ENCODE assay signal across 6 cellular contexts in the genomic region with DNA sequence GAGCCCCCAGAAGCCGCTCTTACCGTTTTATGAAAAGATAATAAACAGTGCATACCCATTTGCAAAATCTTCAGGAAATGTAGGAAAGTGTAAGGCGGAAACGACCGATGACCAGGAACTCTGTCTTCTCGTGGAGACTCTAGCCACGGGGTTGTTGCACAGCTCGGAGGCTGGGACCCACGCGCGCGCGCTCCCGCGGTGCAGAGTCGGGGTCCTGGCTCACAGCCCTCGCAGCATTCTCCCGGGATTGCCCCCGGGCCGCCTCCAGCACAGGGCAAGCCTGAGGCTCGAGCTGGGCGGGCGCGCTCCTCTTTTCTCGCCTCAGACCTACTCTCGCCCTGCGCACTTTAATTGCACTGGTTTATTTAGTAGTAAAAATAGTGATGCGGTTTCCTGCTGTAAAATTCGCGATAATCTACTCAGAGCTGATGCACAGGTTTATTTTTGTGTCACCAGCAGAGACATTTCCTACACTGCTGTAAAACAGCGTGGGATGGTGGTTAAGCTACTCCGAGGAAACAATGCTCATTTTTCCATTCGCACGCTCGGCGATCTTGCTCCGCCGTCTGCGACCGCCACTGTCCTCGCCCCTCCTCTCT. TPM values are rescaled to one million over a fixed set of nuclear protein-coding genes. Genes with fewer than 3 reads are reported as not detected.
A peak's percentile ranks its signal among the peaks of the same experiment; 100 is the strongest.
DNase-seq lines count a peak whose midpoint lies in the region; TF ChIP-seq lines count a peak whose summit lies in the region.

No MANE protein-coding gene starts in this region.

- H3K27me3 ChIP-seq in DOHH2 (ENCODE audit: control insufficient read depth, low read length), result no peaks in the 10 kb centered on the region
- peaks cover 43% of the 10 kb centered on the region for H3K27me3 ChIP-seq in iPS-18a (ENCODE audit: control insufficient read depth, insufficient read depth, low read length)
- H3K27me3 ChIP-seq in subcutaneous abdominal adipose tissue (ENCODE audit: control insufficient read depth in 5 of 5, insufficient read depth in 4 of 5, low read length in 5 of 5), result no peaks in the 10 kb centered on the region

- POLR2A ChIA-PET in activated CD4-positive, alpha-beta memory T cell treated with anti-CD3 and anti-CD28 coated beads, Interleukin-2, amount 10 ng/mL, durations not matched to agents 7 days and 5 days (lab: Charles Lee), result interaction anchor here (0.8 to 8.5 kb wide), 15 partner anchors 10 to 386 kb away, joined by 3 to 149 read pairs (median 7); a partner anchor contains a TSS

- H3K4me1 ChIP-seq in DOHH2 (ENCODE audit: control insufficient read depth, low read length), result peaks cover 44% of the 10 kb centered on the region
- peaks cover 5% of the 10 kb centered on the region for H3K4me1 ChIP-seq in iPS-18a (ENCODE audit: control insufficient read depth, low read depth, low read length)
- H3K4me1 ChIP-seq in subcutaneous abdominal adipose tissue (ENCODE audit: control insufficient read depth in 5 of 5, insufficient read depth in 5 of 5, low read length in 5 of 5), result peaks cover 4 to 46% (median 38%) of the 10 kb centered on the region in 5 donors

- no peaks in the 10 kb centered on the region for H4K20me1 ChIP-seq in DOHH2 (ENCODE audit: control insufficient read depth, insufficient read depth, low read depth, low read length)

- peaks cover 17% of the 10 kb centered on the region for H3K36me3 Mint-ChIP-seq in activated CD4-positive, alpha-beta memory T cell treated with anti-CD3 and anti-CD28 coated beads, Interleukin-2, amount 10 ng/mL, durations not matched to agents 7 days and 5 days (ENCODE audit: low read depth)

- peaks cover 26% of the 10 kb centered on the region for H3F3A ChIP-seq in DOHH2 (ENCODE audit: control insufficient read depth, insufficient read depth)

- H3K9me3 Mint-ChIP-seq in activated CD4-positive, alpha-beta memory T cell treated with anti-CD3 and anti-CD28 coated beads, Interleukin-2, amount 10 ng/mL, durations not matched to agents 7 days and 5 days, result no peaks in the 10 kb centered on the region

- H3K4me1 Mint-ChIP-seq in activated CD4-positive, alpha-beta memory T cell treated with anti-CD3 and anti-CD28 coated beads, Interleukin-2, amount 10 ng/mL, durations not matched to agents 7 days and 5 days, result peaks cover 46% of the 10 kb centered on the region

- H3K4me3 Mint-ChIP-seq in activated CD4-positive, alpha-beta memory T cell treated with anti-CD3 and anti-CD28 coated beads, Interleukin-2, amount 10 ng/mL, durations not matched to agents 7 days and 5 days, result peak overlapping the region; percentile 94

- H3K9ac ChIP-seq in iPS-18a (ENCODE audit: low read length) (peak overlapping the region; percentile 1), subcutaneous abdominal adipose tissue (ENCODE audit: low read length in 5 of 5) (peak overlapping the region; percentile 68 to 77 (median 71))

- peak; percentile 51 for DNase-seq in activated CD4-positive, alpha-beta memory T cell treated with anti-CD3 and anti-CD28 coated beads, Interleukin-2, amount 10 ng/mL, durations not matched to agents 7 days and 5 days
- DNase-seq in iPS-NIHi7 (ENCODE audit: extremely low spot score) (no peak), iPS-NIHi11 (ENCODE audit: low spot score) (no peak)

- H3K9me3 ChIP-seq in DOHH2 (ENCODE audit: control insufficient read depth, insufficient read depth, low read length) (no peaks in the 10 kb centered on the region), iPS-18a (ENCODE audit: control insufficient read depth, low read depth, low read length) (no peaks in the 10 kb centered on the region), subcutaneous abdominal adipose tissue (ENCODE audit: control insufficient read depth in 5 of 5, low read length in 5 of 5) (no peaks in the 10 kb centered on the region)

- peak overlapping the region; percentile 95 for H3K27ac Mint-ChIP-seq in activated CD4-positive, alpha-beta memory T cell treated with anti-CD3 and anti-CD28 coated beads, Interleukin-2, amount 10 ng/mL, durations not matched to agents 7 days and 5 days

- peak overlapping the region; percentile 98 for H3K4me2 ChIP-seq in DOHH2 (ENCODE audit: low read length)

- H3K27ac ChIP-seq in DOHH2 (ENCODE audit: low read depth, low read length) (peak overlapping the region; percentile 80), iPS-18a (ENCODE audit: low read length) (no peak overlapping the region), subcutaneous abdominal adipose tissue (ENCODE audit: low read depth, low read length) (peak overlapping the region; percentile 71)

- H3K36me3 ChIP-seq in DOHH2 (ENCODE audit: control insufficient read depth, low read length), result no peaks in the 10 kb centered on the region
- no peaks in the 10 kb centered on the region for H3K36me3 ChIP-seq in iPS-18a (ENCODE audit: control insufficient read depth, low read depth, low read length)
- H3K36me3 ChIP-seq in subcutaneous abdominal adipose tissue (ENCODE audit: control insufficient read depth in 5 of 5, insufficient read depth in 5 of 5, low read length in 5 of 5), result no peaks in the 10 kb centered on the region

- H3K4me3 ChIP-seq in DOHH2 (ENCODE audit: low read length), result peak overlapping the region; percentile 94
- H3K4me3 ChIP-seq in iPS-18a (ENCODE audit: low read length), result peak overlapping the region; percentile 80
- H3K4me3 ChIP-seq in subcutaneous abdominal adipose tissue (ENCODE audit: low read depth in 1 of 5, low read length in 5 of 5), result peak overlapping the region; percentile 75 to 97 (median 94)

- H3K79me2 ChIP-seq in DOHH2 (ENCODE audit: control insufficient read depth, low read length), result peaks cover 9% of the 10 kb centered on the region

- no peaks in the 10 kb centered on the region for H3K9me2 ChIP-seq in DOHH2 (replicated peaks; ENCODE audit: control insufficient read depth, low read length)

- no peak for TF ChIP-seq CTCF in DOHH2 (IDR thresholded peaks at IDR 0.05; ENCODE audit: low read depth, low read length, poor library complexity, severe bottlenecking)

- peaks cover 4% of the 10 kb centered on the region for H3K27me3 Mint-ChIP-seq in activated CD4-positive, alpha-beta memory T cell treated with anti-CD3 and anti-CD28 coated beads, Interleukin-2, amount 10 ng/mL, durations not matched to agents 7 days and 5 days

- CTCF ChIA-PET in activated CD4-positive, alpha-beta memory T cell treated with anti-CD3 and anti-CD28 coated beads, Interleukin-2, amount 10 ng/mL, durations not matched to agents 7 days and 5 days (lab: Charles Lee), result interaction anchor here (1.1 to 3.7 kb wide), 8 partner anchors 9 to 33 kb away, joined by 4 to 28 read pairs (median 8); a partner anchor contains a TSS

RNA-seq across cellular contexts. Expression of a gene that starts 15.5 kb away (rescaled TPM):
- total RNA-seq in activated CD4-positive, alpha-beta memory T cell treated with anti-CD3 and anti-CD28 coated beads, Interleukin-2, amount 10 ng/mL, durations not matched to agents 7 days and 5 days, result 1 to 10 TPM; 1.9 to 2.0 TPM

RNA-seq across cellular contexts. Expression of a gene that starts 33.6 kb away (rescaled TPM):
- total RNA-seq in activated CD4-positive, alpha-beta memory T cell treated with anti-CD3 and anti-CD28 coated beads, Interleukin-2, amount 10 ng/mL, durations not matched to agents 7 days and 5 days, result 10 to 100 TPM; 42.4 to 43.7 TPM

RNA-seq across cellular contexts. Expression of a gene that starts 42.1 kb away (rescaled TPM):
- not detected for total RNA-seq in activated CD4-positive, alpha-beta memory T cell treated with anti-CD3 and anti-CD28 coated beads, Interleukin-2, amount 10 ng/mL, durations not matched to agents 7 days and 5 days

RNA-seq across cellular contexts. Expression of a gene that starts 54.2 kb away (rescaled TPM):
- 1,000 to 10,000 TPM; 1,749 to 1,772 TPM for total RNA-seq in activated CD4-positive, alpha-beta memory T cell treated with anti-CD3 and anti-CD28 coated beads, Interleukin-2, amount 10 ng/mL, durations not matched to agents 7 days and 5 days

RNA-seq across cellular contexts. Expression of a gene that starts 58.5 kb away (rescaled TPM):
- total RNA-seq in activated CD4-positive, alpha-beta memory T cell treated with anti-CD3 and anti-CD28 coated beads, Interleukin-2, amount 10 ng/mL, durations not matched to agents 7 days and 5 days, result not detected
